8 cellular contexts compared by ENCODE assay signal in the genomic region with DNA sequence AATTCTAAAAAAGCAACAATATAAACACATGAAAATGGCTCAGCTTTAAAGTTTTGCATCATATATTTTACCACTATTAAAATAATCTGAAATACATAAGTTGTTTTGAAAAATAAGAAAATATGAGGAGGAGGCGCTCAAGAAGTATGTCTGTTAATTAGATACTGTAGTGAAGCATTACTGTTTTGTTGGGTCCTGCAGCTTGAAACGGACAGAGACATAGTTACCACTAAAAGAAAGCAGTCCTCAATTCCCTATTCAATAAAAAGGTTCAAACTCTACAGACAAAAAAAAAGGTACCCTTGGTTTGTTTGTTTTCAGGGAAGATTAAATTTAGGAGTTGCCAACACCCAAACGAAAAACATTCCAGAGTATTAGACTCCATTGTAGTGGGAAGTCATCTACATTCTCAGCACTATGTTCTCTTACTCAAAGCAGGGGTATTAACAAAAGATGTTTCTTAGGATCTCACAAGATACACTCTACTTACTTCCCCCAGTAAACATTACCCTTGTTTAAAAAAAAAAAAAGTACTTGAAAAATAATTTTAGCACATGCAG. TPM values are rescaled to one million over a fixed set of nuclear protein-coding genes. Genes with fewer than 3 reads are reported as not detected.
DNase-seq lines count a peak whose midpoint lies in the region; ATAC-seq, FAIRE-seq and TF ChIP-seq lines count a peak whose summit lies in the region.

No MANE protein-coding gene starts in this region.

- CTCF ChIA-PET in endothelial cell of umbilical vein (lab: Charles Lee), result interaction anchor here (1.1 to 1.9 kb wide), 4 partner anchors 12 to 280 kb away, joined by 4 to 7 read pairs (median 5); no protein-coding TSS in a partner anchor

- H3K9me2 ChIP-seq in DOHH2 (replicated peaks; ENCODE audit: control insufficient read depth, low read length) (no peaks in the 10 kb centered on the region), Loucy (replicated peaks; ENCODE audit: low read depth, low read length) (no peaks in the 10 kb centered on the region)

- WGBS in neuronal stem cell (ENCODE audit: extremely low coverage in 2 of 2, insufficient read length in 2 of 2, insufficient replicate concordance in 1 of 2), 2 donors, result no CpG with 5 or more reads among the region's 3 CpGs

- POLR2A ChIA-PET in endothelial cell of umbilical vein (lab: Charles Lee), result no interaction called here

- H3K4me1 ChIP-seq in DOHH2 (ENCODE audit: control insufficient read depth, low read length) (peaks cover 57% of the 10 kb centered on the region), Loucy (ENCODE audit: insufficient read depth, low read length, poor library complexity, severe bottlenecking) (no peaks in the 10 kb centered on the region), endothelial cell of umbilical vein (ENCODE audit: control insufficient read depth, extremely low read depth, insufficient read depth, low read length) (peaks cover 42% of the 10 kb centered on the region), neuronal stem cell (ENCODE audit: control insufficient read depth in 2 of 2, insufficient read depth in 1 of 2, low read depth in 1 of 2, low read length in 2 of 2) (peaks cover 0 to 2% of the 10 kb centered on the region in 2 donors)

- no peak overlapping the region for H4K8ac ChIP-seq in neuronal stem cell (ENCODE audit: low read depth, low read length)

- no peak for FAIRE-seq in endothelial cell of umbilical vein (lab: Jason Lieb, UNC)

- ATAC-seq in GM18873 (IDR thresholded peaks at IDR 0.05; ENCODE audit: low FRiP score, unreplicated experiment), result no peak

- no peak overlapping the region for H3K23ac ChIP-seq in neuronal stem cell (ENCODE audit: low read depth, low read length, poor library complexity)

- H4K91ac ChIP-seq in neuronal stem cell (ENCODE audit: low read depth, low read length, poor library complexity), result no peak overlapping the region

- H4K20me1 ChIP-seq in DOHH2 (ENCODE audit: control insufficient read depth, insufficient read depth, low read depth, low read length) (peaks cover 18% of the 10 kb centered on the region), Loucy (ENCODE audit: insufficient read depth, low read length, poor library complexity, severe bottlenecking) (no peaks in the 10 kb centered on the region), endothelial cell of umbilical vein (replicated peaks; ENCODE audit: control insufficient read depth, extremely low read depth, insufficient read depth, low read length) (peaks cover 2% of the 10 kb centered on the region)

- BruUV-seq in endothelial cell of umbilical vein (replicated peaks; lab: Mats Ljungman, UMichigan), result no TSS peak

- no peak overlapping the region for H3K4ac ChIP-seq in neuronal stem cell (ENCODE audit: low read length)

- H3K79me1 ChIP-seq in neuronal stem cell (ENCODE audit: low read depth, low read length), result peaks cover 4% of the 10 kb centered on the region

- TF ChIP-seq POLR2A in endothelial cell of umbilical vein (IDR thresholded peaks at IDR 0.05; ENCODE audit: low read depth, low read length) (no peak), erythroblast (IDR thresholded peaks at IDR 0.05; ENCODE audit: low read length) (no peak)

- H2BK120ac ChIP-seq in neuronal stem cell (ENCODE audit: low read depth, low read length), result no peak overlapping the region

- no peak overlapping the region for H3K14ac ChIP-seq in neuronal stem cell (ENCODE audit: low read length)

- H2AFZ ChIP-seq in Loucy (ENCODE audit: low read length) (peak overlapping the region; percentile 27; the same call in 1 of the 2 replicates), endothelial cell of umbilical vein (ENCODE audit: low read depth, low read length) (no peak overlapping the region), neuronal stem cell (ENCODE audit: low read length) (no peak overlapping the region)

- no peak overlapping the region for H2BK12ac ChIP-seq in neuronal stem cell (ENCODE audit: low read length)

- H2BK15ac ChIP-seq in neuronal stem cell (ENCODE audit: low read length), result no peak overlapping the region

- H3K79me2 ChIP-seq in DOHH2 (ENCODE audit: control insufficient read depth, low read length) (peaks cover 76% of the 10 kb centered on the region), Loucy (ENCODE audit: insufficient read depth, low read length) (no peaks in the 10 kb centered on the region), endothelial cell of umbilical vein (ENCODE audit: control insufficient read depth, insufficient read depth, low read length) (peaks cover 80% of the 10 kb centered on the region)

- H3K36me3 ChIP-seq in DOHH2 (ENCODE audit: control insufficient read depth, low read length) (peaks cover 36% of the 10 kb centered on the region), Loucy (ENCODE audit: insufficient read depth, low read length) (no peaks in the 10 kb centered on the region), endothelial cell of umbilical vein (ENCODE audit: control insufficient read depth in 2 of 2, extremely low read depth in 1 of 2, insufficient read depth in 2 of 2, low read length in 2 of 2) (no peaks in the 10 kb centered on the region), neuronal stem cell (replicated peaks in 1 of 2; ENCODE audit: control insufficient read depth in 2 of 2, insufficient read depth in 2 of 2, low read length in 2 of 2) (no peaks in the 10 kb centered on the region)

- peak overlapping the region; percentile 86 for H3K4me2 ChIP-seq in DOHH2 (ENCODE audit: low read length)
- H3K4me2 ChIP-seq in Loucy (ENCODE audit: low read depth, low read length, poor library complexity, severe bottlenecking), result no peak overlapping the region
- H3K4me2 ChIP-seq in endothelial cell of umbilical vein (ENCODE audit: insufficient read depth, low read length), result peak overlapping the region; percentile 75
- H3K4me2 ChIP-seq in neuronal stem cell (ENCODE audit: insufficient read depth, low read length, poor library complexity, severe bottlenecking), result peak overlapping the region; percentile 25

- H3K9ac ChIP-seq in Loucy (ENCODE audit: low read depth, low read length, poor library complexity, severe bottlenecking) (no peak overlapping the region), endothelial cell of umbilical vein (replicated peaks; ENCODE audit: extremely low read depth, insufficient read depth, low read length) (peak overlapping the region; percentile 96), neuronal stem cell (ENCODE audit: low read depth, low read length, poor library complexity) (no peak overlapping the region)

- dilution Hi-C loops in endothelial cell of umbilical vein (cut with MboI; ENCODE audit: extremely low pct_ligation_motif_present, low sequenced_read_pairs), result no loop called here

- 0 out of 2 replicates have a peak, but pooled peaks cover 5% of the 10 kb centered on the region for H3F3A ChIP-seq in DOHH2 (ENCODE audit: control insufficient read depth, insufficient read depth)
- no peaks in the 10 kb centered on the region for H3F3A ChIP-seq in Loucy (ENCODE audit: low read depth)

- no peaks in the 10 kb centered on the region for H3K9me3 ChIP-seq in DOHH2 (ENCODE audit: control insufficient read depth, insufficient read depth, low read length)
- H3K9me3 ChIP-seq in Loucy (ENCODE audit: insufficient read depth, low read depth, low read length), result no peaks in the 10 kb centered on the region
- no peaks in the 10 kb centered on the region for H3K9me3 ChIP-seq in endothelial cell of umbilical vein (replicated peaks; ENCODE audit: control insufficient read depth, insufficient read depth, low read length)
- no peaks in the 10 kb centered on the region for H3K9me3 ChIP-seq in neuronal stem cell (replicated peaks in 1 of 2; ENCODE audit: control insufficient read depth in 2 of 2, insufficient read depth in 1 of 2, low read depth in 1 of 2, low read length in 2 of 2)

- H3K27me3 ChIP-seq in DOHH2 (ENCODE audit: control insufficient read depth, low read length) (peaks cover 7% of the 10 kb centered on the region; the same call in 1 of the 2 replicates), Loucy (ENCODE audit: insufficient read depth, low read length, poor library complexity, severe bottlenecking) (no peaks in the 10 kb centered on the region), endothelial cell of umbilical vein (ENCODE audit: control insufficient read depth in 2 of 2, insufficient read depth in 2 of 2, low read length in 2 of 2) (no peaks in the 10 kb centered on the region), neuronal stem cell (ENCODE audit: control insufficient read depth in 3 of 3, insufficient read depth in 3 of 3, low read depth in 1 of 3, low read length in 3 of 3) (no peaks in the 10 kb centered on the region)

- H2BK5ac ChIP-seq in neuronal stem cell (ENCODE audit: low read length), result no peak overlapping the region

- H3K4me3 ChIP-seq in DOHH2 (ENCODE audit: low read length), result peak overlapping the region; percentile 94
- no peak overlapping the region for H3K4me3 ChIP-seq in Loucy (ENCODE audit: low read length, poor library complexity, severe bottlenecking)
- H3K4me3 ChIP-seq in endothelial cell of umbilical vein (replicated peaks in 1 of 3; ENCODE audit: insufficient read depth in 1 of 3, low read depth in 1 of 3, low read length in 3 of 3), result peak overlapping the region; percentile 85 to 96 (median 88)
- peak overlapping the region in 1 of 2 donors; percentile 88 for H3K4me3 ChIP-seq in neuronal stem cell (ENCODE audit: low read length in 2 of 2)

- H3K27ac ChIP-seq in DOHH2 (ENCODE audit: low read depth, low read length), result peak overlapping the region; percentile 77; the same call in 1 of the 2 replicates
- H3K27ac ChIP-seq in endothelial cell of umbilical vein (ENCODE audit: insufficient read depth, low read depth, low read length), result peak overlapping the region; percentile 85
- H3K27ac ChIP-seq in neuronal stem cell (replicated peaks; ENCODE audit: low read length), result no peak overlapping the region

- no peaks in the 10 kb centered on the region for H3K9me1 ChIP-seq in endothelial cell of umbilical vein (replicated peaks; ENCODE audit: control insufficient read depth, extremely low read depth, insufficient read depth, low read length)

- peak; percentile 55 for DNase-seq in endothelial cell of umbilical vein (ENCODE audit: low read depth, low spot score)
- peak; percentile 23 for DNase-seq in neuronal stem cell (ENCODE audit: low spot score)
- no peak for DNase-seq in erythroblast (lab: John Stamatoyannopoulos, UW)
- no peak for DNase-seq in AML-193 (lab: John Stamatoyannopoulos, UW)
- DNase-seq in HuH-7 (ENCODE audit: low spot score), result no peak

- no peak overlapping the region for H2AK5ac ChIP-seq in neuronal stem cell (ENCODE audit: low read depth, low read length)

- no peak overlapping the region for H3K18ac ChIP-seq in neuronal stem cell (ENCODE audit: low read length)

- no peak for TF ChIP-seq CTCF in DOHH2 (IDR thresholded peaks at IDR 0.05; ENCODE audit: low read depth, low read length, poor library complexity, severe bottlenecking)
- TF ChIP-seq CTCF in Loucy (conservative IDR thresholded peaks at IDR 0.05; ENCODE audit: low read length), result no peak
- TF ChIP-seq CTCF in endothelial cell of umbilical vein (IDR thresholded peaks at IDR 0.05; ENCODE audit: extremely low read depth in 1 of 2, insufficient read depth in 1 of 2, low read depth in 1 of 2, low read length in 2 of 2), result no peak

- intact Hi-C loops in endothelial cell of umbilical vein (cut with micrococcal nuclease), result no loop called here

RNA-seq across cellular contexts. Expression of a gene that starts 3.0 kb away (rescaled TPM):
- 154 and 175 TPM in 2 replicates for total RNA-seq in endothelial cell of umbilical vein
- polyA plus RNA-seq in endothelial cell of umbilical vein, result 16.2 and 18.3 TPM in 2 replicates
- polyA plus RNA-seq in endothelial cell of umbilical vein (2011; cell fraction: cytosol; rRNA removed), result 10.5 and 13.0 TPM in 2 replicates
- 53.1 and 81.3 TPM in 2 replicates for polyA plus RNA-seq in endothelial cell of umbilical vein (2011; cell fraction: nucleus; rRNA removed)
- 82.5 and 115 TPM in 2 replicates for polyA plus RNA-seq in endothelial cell of umbilical vein (2012)
- 32.5 and 37.7 TPM in 2 replicates for polyA minus RNA-seq in endothelial cell of umbilical vein
- polyA minus RNA-seq in endothelial cell of umbilical vein (2011; cell fraction: cytosol; rRNA and poly(A)+ RNA removed), result 30.2 TPM
- polyA minus RNA-seq in endothelial cell of umbilical vein (2011; cell fraction: nucleus; rRNA and poly(A)+ RNA removed), result 112 and 127 TPM in 2 replicates
- 39.7 TPM for polyA plus RNA-seq in neuronal stem cell (2013, experiment 1 of 2)
- 38.3 TPM for polyA plus RNA-seq in neuronal stem cell (2013, experiment 2 of 2)

Comparison
In these comparisons a context has a peak if more than half of its experiments do, and no peak if none do; other contexts are left out.
1. DNase-seq: peak in endothelial cell of umbilical vein (single experiment) and neuronal stem cell (single experiment); none in erythroblast (0 of 2), AML-193 (0 of 2) and HuH-7 (single experiment).